In the genomic region with DNA sequence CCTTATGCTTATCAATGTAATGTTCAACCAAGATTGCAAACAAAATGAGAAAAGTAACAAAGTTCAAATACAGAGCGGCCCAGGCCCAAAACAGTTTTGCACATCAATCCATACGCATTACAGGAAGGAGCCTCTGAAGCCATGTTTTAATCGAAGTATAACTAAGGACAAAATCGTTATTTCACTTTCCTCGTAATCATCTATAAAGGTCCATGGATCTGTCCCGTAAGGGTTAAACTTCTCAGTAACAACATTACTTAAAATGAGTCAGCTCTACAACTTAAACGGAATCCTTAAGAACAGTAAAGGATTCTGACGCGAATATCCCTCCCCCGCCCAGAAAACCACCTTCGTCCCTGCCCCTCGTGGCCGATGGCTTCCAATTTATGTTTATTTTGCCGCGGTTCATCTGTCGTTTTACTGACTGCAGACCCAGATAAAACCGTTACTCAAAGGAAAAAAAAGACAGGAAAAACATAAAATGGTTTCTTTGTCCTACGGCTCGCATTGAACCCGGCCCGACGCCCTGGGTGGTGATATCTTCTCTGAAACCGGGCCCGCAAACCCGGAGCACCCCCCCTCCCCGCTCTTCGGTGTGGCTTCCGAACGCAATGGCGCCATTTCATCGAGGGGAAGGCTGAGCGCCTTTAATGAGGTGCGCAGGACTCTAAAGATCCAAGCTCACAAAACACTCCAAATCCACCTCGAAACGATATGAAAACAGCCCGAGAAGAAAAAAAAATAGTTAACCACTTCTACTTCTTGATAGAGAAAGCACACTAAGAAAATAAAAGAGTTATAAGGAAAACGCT, we compare ENCODE assay signal across 8 cellular contexts. TPM values are rescaled to one million over a fixed set of nuclear protein-coding genes. Genes with fewer than 3 reads are reported as not detected.
DNase-seq lines count a peak whose midpoint lies in the region; ATAC-seq and TF ChIP-seq lines count a peak whose summit lies in the region.

No MANE protein-coding gene starts in this region.

- intact Hi-C loops in heart left ventricle (cut with DNase I) (loop anchor here in 8 of 10 donors (2.0 to 10.0 kb wide), 9 partner anchors 42 to 1075 kb away; a partner anchor contains a TSS), posterior vena cava (cut with DNase I) (loop anchor here (10.0 kb wide), 2 partner anchors 955 to 965 kb away; a partner anchor contains a TSS)

- no peak for TF ChIP-seq POLR2A in heart left ventricle (IDR thresholded peaks at IDR 0.05)

- H3K4me1 Mint-ChIP-seq in activated naive CD8-positive, alpha-beta T cell (ENCODE audit: low read depth), result peaks cover 45% of the 10 kb centered on the region

- H3K4me3 ChIP-seq in SJSA1 (peak overlapping the region; percentile 86), heart left ventricle (peak overlapping the region; percentile 75 to 97 (median 88))

- H3K9me3 ChIP-seq in SJSA1 (replicated peaks) (no peaks in the 10 kb centered on the region), heart left ventricle (no peaks in the 10 kb centered on the region)

- H3K9me3 Mint-ChIP-seq in activated naive CD8-positive, alpha-beta T cell (ENCODE audit: low read depth), result no peaks in the 10 kb centered on the region

- H3K36me3 Mint-ChIP-seq in activated naive CD8-positive, alpha-beta T cell, result peaks cover 47% of the 10 kb centered on the region

- peak overlapping the region; percentile 99 for H3K4me3 Mint-ChIP-seq in activated naive CD8-positive, alpha-beta T cell

- no peak for ATAC-seq in activated CD4-positive, CD25-positive, alpha-beta regulatory T cell treated with anti-CD3 and anti-CD28 coated beads, Interleukin-2, amount 50 U/mL, for 24 hours
- ATAC-seq in heart left ventricle, result peak in 2 of 4 donors; percentile 41 to 50

- peaks cover 87% of the 10 kb centered on the region for H3K36me3 ChIP-seq in SJSA1
- H3K36me3 ChIP-seq in heart left ventricle, result peaks cover 0 to 45% (median 32%) of the 10 kb centered on the region in 9 donors

- peaks cover 25% of the 10 kb centered on the region for H3K4me1 ChIP-seq in SJSA1 (replicated peaks)
- H3K4me1 ChIP-seq in heart left ventricle, result peaks cover 15 to 55% (median 51%) of the 10 kb centered on the region in 12 donors

- H3K27me3 ChIP-seq in SJSA1 (replicated peaks), result no peaks in the 10 kb centered on the region
- no peaks in the 10 kb centered on the region for H3K27me3 ChIP-seq in heart left ventricle

- H3K27ac ChIP-seq in SJSA1 (peak overlapping the region; percentile 97), heart left ventricle (peak overlapping the region; percentile 96 to 100 (median 99))

- DNase-seq in activated CD4-positive, CD25-positive, alpha-beta regulatory T cell (lab: John Stamatoyannopoulos, UW), result peak; percentile 28 to 59 (median 38)
- DNase-seq in SJSA1 (ENCODE audit: low read depth in 1 of 2, low spot score in 2 of 2) (peak in 1 of 2 experiments; percentile 58), heart left ventricle (peak; percentile 72 to 83 (median 82)), posterior vena cava (ENCODE audit: low spot score) (peak; percentile 90), ureter (ENCODE audit: low spot score) (peak; percentile 78), HK-2 (ENCODE audit: unreplicated experiment) (no peak)

- TF ChIP-seq CTCF in heart left ventricle (IDR thresholded peaks at IDR 0.05), result no peak

- peak overlapping the region; percentile 100 for H3K27ac Mint-ChIP-seq in activated naive CD8-positive, alpha-beta T cell

- no peaks in the 10 kb centered on the region for H3K27me3 Mint-ChIP-seq in activated naive CD8-positive, alpha-beta T cell

- 0% methylated on average over 37 of the region's 37 CpGs for WGBS in heart left ventricle, 4 donors

RNA-seq across cellular contexts. Expression of a gene that starts 1.0 kb away (rescaled TPM):
- total RNA-seq in SJSA1 (2014; rRNA removed; shearing (Covaris generic)), result 327 and 364 TPM in 2 replicates
- total RNA-seq in heart left ventricle, result 100 to 1,000 TPM; 142 to 411 (median 377) TPM
- polyA plus RNA-seq in heart left ventricle, result 100 to 1,000 TPM; 590 to 732 TPM
- 100 to 1,000 TPM; 269 to 275 TPM for total RNA-seq in posterior vena cava
- total RNA-seq in ureter, result 409 TPM

RNA-seq across cellular contexts. Expression of a gene that starts 2.0 kb away (rescaled TPM):
- 231 and 246 TPM in 2 replicates for total RNA-seq in SJSA1 (2014; rRNA removed; shearing (Covaris generic))
- total RNA-seq in heart left ventricle (10 to 100 TPM; 31.5 to 70.1 (median 59.9) TPM), posterior vena cava (10 to 100 TPM; 74.2 to 94.8 TPM), ureter (87.0 TPM)
- 10 to 100 TPM; 50.4 to 66.2 TPM for polyA plus RNA-seq in heart left ventricle

RNA-seq across cellular contexts. Expression of a gene that starts 47.5 kb away (rescaled TPM):
- total RNA-seq in SJSA1 (2014; rRNA removed; shearing (Covaris generic)), result 14.4 and 17.1 TPM in 2 replicates
- 1 to 10 TPM in 7 of 9 donors, under 1 TPM in 2; 0.75 to 5.6 (median 1.8) TPM for total RNA-seq in heart left ventricle
- polyA plus RNA-seq in heart left ventricle, result 1 to 10 TPM; 1.1 to 1.8 TPM
- 1 to 10 TPM; 1.8 to 2.0 TPM for total RNA-seq in posterior vena cava
- 6.3 TPM for total RNA-seq in ureter
